8 cellular contexts compared by ENCODE assay signal in genomic region chr3:168620854-168621253, GRCh38.
A peak's percentile ranks its signal among the peaks of the same experiment; 100 is the strongest.
DNase-seq lines count a peak whose midpoint lies in the region; ATAC-seq and TF ChIP-seq lines count a peak whose summit lies in the region.

No MANE protein-coding gene starts in this region.

- H3K27ac Mint-ChIP-seq in chondrocyte (ENCODE audit: unreplicated experiment) = no peak overlapping the region

- DNase-seq in Daoy (ENCODE audit: low read depth) (peak; percentile 55), NCI-H2081 treated with DMSO at 0.1 percent for 48 hours (lab: John Stamatoyannopoulos, UW) (peak; percentile 23), chondrocyte (ENCODE audit: low spot score) (no peak), dedifferentiated amniotic fluid mesenchymal stem cell (ENCODE audit: extremely low spot score) (no peak), psoas muscle (no peak)
- DNase-seq in stimulated activated CD4-positive, alpha-beta T cell treated with anti-CD3 and anti-CD28 coated beads, Interleukin-4, amount 100 ng/mL, for 4 hours = no peak

- no peaks in the 10 kb centered on the region for H3K27me3 Mint-ChIP-seq in chondrocyte (ENCODE audit: low read depth)

- no peak overlapping the region for H3K4me3 Mint-ChIP-seq in chondrocyte (ENCODE audit: unreplicated experiment)

- TF ChIP-seq RAD21 in neural cell (conservative IDR thresholded peaks at IDR 0.05) = peak; percentile 72

- H3K4me3 ChIP-seq in HEK293 (ENCODE audit: low read depth, low read length) (no peak overlapping the region), neural cell (ENCODE audit: low read length) (no peak overlapping the region), psoas muscle (no peak overlapping the region)

- intact Hi-C loops in psoas muscle (cut with DNase I) = no loop called here

- H3K4me2 ChIP-seq in neural cell (ENCODE audit: low read length) = no peak overlapping the region

- no peaks in the 10 kb centered on the region for H3K36me3 ChIP-seq in HEK293 (ENCODE audit: control insufficient read depth in 2 of 2, insufficient read depth in 1 of 2, low read length in 2 of 2)
- no peaks in the 10 kb centered on the region for H3K36me3 ChIP-seq in neural cell (ENCODE audit: insufficient read depth, low read length)
- no peaks in the 10 kb centered on the region for H3K36me3 ChIP-seq in psoas muscle (ENCODE audit: insufficient read depth in 1 of 2, low read depth in 1 of 2)

- no peaks in the 10 kb centered on the region for H3K79me2 ChIP-seq in neural cell (replicated peaks; ENCODE audit: insufficient read depth, low read length)

- TF ChIP-seq EP300 in neural cell (conservative IDR thresholded peaks at IDR 0.05; ENCODE audit: poor library complexity, severe bottlenecking) = no peak

- no peaks in the 10 kb centered on the region for H3K9me3 ChIP-seq in HEK293 (ENCODE audit: control insufficient read depth, insufficient read depth, low read depth, low read length)
- H3K9me3 ChIP-seq in neural cell (ENCODE audit: low read length) = no peaks in the 10 kb centered on the region
- H3K9me3 ChIP-seq in psoas muscle = no peaks in the 10 kb centered on the region

- no peaks in the 10 kb centered on the region for H3K27me3 ChIP-seq in neural cell (ENCODE audit: insufficient read depth, low read depth, low read length)
- H3K27me3 ChIP-seq in psoas muscle (ENCODE audit: insufficient read depth in 3 of 3, low read length in 2 of 3) = no peaks in the 10 kb centered on the region

- WGBS in psoas muscle, 3 donors = 52 to 66% (median 57%) methylated on average over 5 of the region's 5 CpGs

- H3K4me1 Mint-ChIP-seq in chondrocyte (ENCODE audit: low read depth) = peaks cover 18% of the 10 kb centered on the region

- no peaks in the 10 kb centered on the region for H4K20me1 ChIP-seq in neural cell (ENCODE audit: insufficient read depth)

- no peaks in the 10 kb centered on the region for H3K9me2 ChIP-seq in neural cell (ENCODE audit: insufficient read depth, low read length)

- H3K27ac ChIP-seq in HEK293 (ENCODE audit: extremely low read depth, low read depth, low read length) (no peak overlapping the region), neural cell (ENCODE audit: low read length) (no peak overlapping the region), psoas muscle (no peak overlapping the region)

- no peak overlapping the region for H2AFZ ChIP-seq in neural cell (ENCODE audit: low read depth, low read length)

- POLR2A ChIA-PET in HEK293 (lab: Yijun Ruan, JAX) = no interaction called here

- no peaks in the 10 kb centered on the region for H3K36me3 Mint-ChIP-seq in chondrocyte (ENCODE audit: low read depth)

- CTCF ChIA-PET in HEK293 (lab: Yijun Ruan, JAX) = interaction anchor here (0.7 to 2.2 kb wide), 10 partner anchors 9 to 409 kb away, joined by 3 to 15 read pairs (median 4); no protein-coding TSS in a partner anchor

- H3K9ac ChIP-seq in neural cell (ENCODE audit: low read length) = no peak overlapping the region

- H3F3A ChIP-seq in neural cell (ENCODE audit: insufficient read depth, low read length, poor library complexity, severe bottlenecking) = no peaks in the 10 kb centered on the region

- H3K9me3 Mint-ChIP-seq in chondrocyte (ENCODE audit: low read depth) = no peaks in the 10 kb centered on the region

- no peak for ATAC-seq in psoas muscle

- no peaks in the 10 kb centered on the region; the same call in 1 of the 2 replicates for H3K4me1 ChIP-seq in HEK293 (ENCODE audit: control insufficient read depth, insufficient read depth, low read length)
- no peaks in the 10 kb centered on the region for H3K4me1 ChIP-seq in psoas muscle

- TF ChIP-seq CTCF in HEK293 (tag by site-specific recombination; IDR thresholded peaks at IDR 0.05) (no peak), chondrocyte (IDR thresholded peaks at IDR 0.05) (peak; percentile 74), neural cell (IDR thresholded peaks at IDR 0.05; ENCODE audit: poor library complexity, severe bottlenecking) (peak; percentile 66), psoas muscle (IDR thresholded peaks at IDR 0.05) (no peak)

TF ChIP-seq in HEK293, 187 proteins besides CTCF, POLR2A, EP300 and RAD21:
- TF ChIP-seq ZNF654 (tag by site-specific recombination; IDR thresholded peaks at IDR 0.05; ENCODE audit: low read depth) (peak; percentile 50), KLF8 (tag by site-specific recombination; IDR thresholded peaks at IDR 0.05) (no peak)

TF ChIP-seq in neural cell, 6 proteins besides CTCF, POLR2A, EP300 and RAD21:
- TF ChIP-seq TAF1 (IDR thresholded peaks at IDR 0.05; ENCODE audit: low read depth) = no peak
- peak; percentile 70 for TF ChIP-seq SMC3 (conservative IDR thresholded peaks at IDR 0.05; ENCODE audit: poor library complexity)
- TF ChIP-seq EZH2 (IDR thresholded peaks at IDR 0.05; ENCODE audit: borderline replicate concordance, insufficient read depth, low read length, poor library complexity, severe bottlenecking) = no peak

Comparison
In these comparisons a context has a peak if more than half of its experiments do, and no peak if none do; other contexts are left out.
1. DNase-seq: peak in Daoy (single experiment) and NCI-H2081 treated with DMSO at 0.1 percent for 48 hours (single experiment); none in chondrocyte (single experiment), stimulated activated CD4-positive, alpha-beta T cell treated with anti-CD3 and anti-CD28 coated beads, Interleukin-4, amount 100 ng/mL, for 4 hours (0 of 2), dedifferentiated amniotic fluid mesenchymal stem cell (single experiment) and psoas muscle (0 of 2).
2. CTCF ChIP-seq: peak in chondrocyte (single experiment) and neural cell (single experiment); none in HEK293 (single experiment) and psoas muscle (single experiment).